ENCODE assay signal across 16 cellular contexts in the genomic region with DNA sequence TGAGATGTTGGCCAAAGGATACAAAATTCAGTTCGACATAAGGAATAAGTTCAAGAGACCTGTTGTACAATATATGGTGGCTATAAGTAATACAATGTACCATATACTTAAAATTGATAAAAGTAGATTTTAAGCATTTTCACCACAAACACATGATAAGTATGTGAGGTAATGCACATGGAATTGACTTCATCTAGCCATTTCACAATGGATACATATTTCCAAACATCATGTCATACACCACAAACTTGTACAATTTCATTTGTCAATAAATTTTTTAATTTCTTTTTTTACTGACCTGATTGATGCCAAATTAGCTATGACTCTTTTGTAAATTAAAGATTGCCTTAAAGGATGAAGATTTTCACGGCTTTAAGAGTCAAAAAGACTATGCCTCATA.
DNase-seq lines count a peak whose midpoint lies in the region; ATAC-seq and TF ChIP-seq lines count a peak whose summit lies in the region.
"Had no signal": no experiment of that assay in that cellular context is flagged by ENCODE, and none has a peak within 500 bp of the region (broad histone marks: within the 10 kb centered on the region; RNA-seq: fewer than 3 reads in every experiment).

No MANE protein-coding gene starts in this region.

- in situ Hi-C loops in KBM-7 (cut with MboI; ENCODE audit: low pct_unique_long_range_greater_than_20kb, low sequenced_read_pairs): no loop called here

- H3K4me1 ChIP-seq in ACC112 (ENCODE audit: control insufficient read depth, insufficient read depth, low read length, unreplicated experiment) (peaks cover 23% of the 10 kb centered on the region), RWPE2 (ENCODE audit: insufficient read depth, poor library complexity, severe bottlenecking) (peaks cover 14% of the 10 kb centered on the region)

- H3K9me3 Mint-ChIP-seq in chondrocyte (ENCODE audit: low read depth): peaks cover 33% of the 10 kb centered on the region

- DNase-seq in RWPE2 (ENCODE audit: low spot score) (no peak), chondrocyte (ENCODE audit: low spot score) (no peak), epithelial cell of prostate (ENCODE audit: low read depth, low spot score) (no peak), DMS114 treated with DMSO at 0.1 percent for 48 hours (lab: John Stamatoyannopoulos, UW; ENCODE audit: unreplicated experiment) (no peak), KBM-7 (no peak), RPMI8226 (no peak)
- no peak for DNase-seq in activated effector memory CD4-positive, alpha-beta T cell treated with Interleukin-2 at 50 U/mL for 16 hours
- DNase-seq: 8988T; C1 segment of cervical spinal cord; Calu3; CD4-positive, alpha-beta T cell; DMS 273 treated with DMSO at 0.1 percent for 48 hours; DMS79; GM23248 had no signal

- H3K36me3 ChIP-seq in ACC112 (ENCODE audit: insufficient read depth, low read length) (no peaks in the 10 kb centered on the region), RWPE2 (ENCODE audit: low read depth) (no peaks in the 10 kb centered on the region)

- no peaks in the 10 kb centered on the region for H3K27me3 Mint-ChIP-seq in chondrocyte (ENCODE audit: low read depth)
- H3K27me3 Mint-ChIP-seq: B cell; CD4-positive, alpha-beta T cell had no signal

- TF ChIP-seq CTCF in RWPE2 (IDR thresholded peaks at IDR 0.05; ENCODE audit: poor library complexity, severe bottlenecking): no peak
- no peak for TF ChIP-seq CTCF in chondrocyte (IDR thresholded peaks at IDR 0.05)

- peak overlapping the region; percentile 98 for H3K27ac ChIP-seq in ACC112 (ENCODE audit: low read depth, low read length)
- peak overlapping the region; percentile 57 for H3K27ac ChIP-seq in RWPE2 (ENCODE audit: poor library complexity, severe bottlenecking)
- peak overlapping the region; percentile 32 for H3K27ac ChIP-seq in epithelial cell of prostate
- H3K27ac ChIP-seq: GM23248 had no signal

- no peaks in the 10 kb centered on the region for H3K79me2 ChIP-seq in ACC112 (ENCODE audit: control insufficient read depth, insufficient read depth, low read length, unreplicated experiment)

- no peaks in the 10 kb centered on the region for H3K9me3 ChIP-seq in RWPE2 (ENCODE audit: severe bottlenecking)

- H3K4me1 Mint-ChIP-seq in chondrocyte (ENCODE audit: low read depth): peaks cover 20% of the 10 kb centered on the region
- H3K4me1 Mint-ChIP-seq: B cell had no signal

- peak overlapping the region; percentile 71 for H3K27ac Mint-ChIP-seq in chondrocyte (ENCODE audit: unreplicated experiment)
- H3K27ac Mint-ChIP-seq: B cell; CD4-positive, alpha-beta T cell had no signal

- peaks cover 2% of the 10 kb centered on the region for H3K36me3 Mint-ChIP-seq in chondrocyte (ENCODE audit: low read depth)

- H2AFZ ChIP-seq in ACC112 (ENCODE audit: low read length, unreplicated experiment): peak overlapping the region; percentile 25
- H2AFZ ChIP-seq: GM23248 had no signal

- no peak for ATAC-seq in RWPE2 (ENCODE audit: low read depth)

- H3K4me3 ChIP-seq in ACC112 (ENCODE audit: low read depth, low read length) (peak overlapping the region; percentile 47; the same call in 1 of the 2 replicates), RWPE2 (ENCODE audit: severe bottlenecking) (no peak overlapping the region)
- H3K4me3 ChIP-seq: GM23248 had no signal

- H3K4me3 Mint-ChIP-seq in chondrocyte (ENCODE audit: unreplicated experiment): no peak overlapping the region
- H3K4me3 Mint-ChIP-seq: B cell; CD4-positive, alpha-beta T cell had no signal

- H3K27me3 ChIP-seq in ACC112 (ENCODE audit: insufficient read depth, low read length) (no peaks in the 10 kb centered on the region), RWPE2 (ENCODE audit: insufficient read depth, poor library complexity, severe bottlenecking) (no peaks in the 10 kb centered on the region)

Comparison
In these comparisons a context has a peak if more than half of its experiments do, and no peak if none do; other contexts are left out.
1. H3K27ac ChIP-seq: peak in every context shown above with its lines; median percentile 98 in ACC112; 57 in RWPE2; 32 in epithelial cell of prostate.